ENCODE assay signal across 10 cellular contexts in genomic region chr9:121277518-121278275, GRCh38. TPM values are rescaled to one million over a fixed set of nuclear protein-coding genes. Genes with fewer than 3 reads are reported as not detected.
DNase-seq lines count a peak whose midpoint lies in the region; ATAC-seq and TF ChIP-seq lines count a peak whose summit lies in the region.
"Had no signal": no experiment of that assay in that cellular context is flagged by ENCODE, and none has a peak within 500 bp of the region (broad histone marks: within the 10 kb centered on the region; RNA-seq: fewer than 3 reads in every experiment).

No MANE protein-coding gene starts in this region.

- peak overlapping the region; percentile 35 for H3K9ac ChIP-seq in muscle layer of colon (ENCODE audit: low read length)

- H3K27ac ChIP-seq in RWPE2 (ENCODE audit: poor library complexity, severe bottlenecking): peak overlapping the region; percentile 93
- peak overlapping the region; percentile 60 to 100 (median 98) for H3K27ac ChIP-seq in dorsolateral prefrontal cortex
- H3K27ac ChIP-seq in muscle layer of colon (ENCODE audit: low read depth, low read length): peak overlapping the region; percentile 96

- no peak for DNase-seq in RWPE2 (ENCODE audit: low spot score)
- DNase-seq in dorsolateral prefrontal cortex: no peak
- no peak for DNase-seq in type B pancreatic cell (ENCODE audit: extremely low spot score, unreplicated experiment)
- no peak for DNase-seq in mucosa of descending colon
- no peak for DNase-seq in COLO668 (lab: John Stamatoyannopoulos, UW; ENCODE audit: unreplicated experiment)
- DNase-seq in germinal center (ENCODE audit: low spot score): no peak
- DNase-seq: NCI-H2171 treated with DMSO at 0.1 percent for 48 hours had no signal

- H3K4me1 ChIP-seq in RWPE2 (ENCODE audit: insufficient read depth, poor library complexity, severe bottlenecking) (peaks cover 46% of the 10 kb centered on the region), muscle layer of colon (ENCODE audit: insufficient read depth, low read length) (peaks cover 96% of the 10 kb centered on the region), mucosa of descending colon (ENCODE audit: low read depth) (peaks cover 46% of the 10 kb centered on the region)

- TF ChIP-seq CTCF in RWPE2 (IDR thresholded peaks at IDR 0.05; ENCODE audit: poor library complexity, severe bottlenecking): no peak
- TF ChIP-seq CTCF in dorsolateral prefrontal cortex (IDR thresholded peaks at IDR 0.05 in 54 of 56, conservative IDR thresholded peaks at IDR 0.05 in 2 of 56; ENCODE audit: low read depth in 1 of 56, partially characterized antibody in 56 of 56): no peak
- TF ChIP-seq CTCF in type B pancreatic cell (conservative IDR thresholded peaks at IDR 0.05): no peak
- TF ChIP-seq CTCF in mucosa of descending colon (IDR thresholded peaks at IDR 0.05): no peak

- no peak for ATAC-seq in RWPE2 (ENCODE audit: low read depth)
- no peak for ATAC-seq in mucosa of descending colon

- peak overlapping the region; percentile 73 for H3K27ac Mint-ChIP-seq in type B pancreatic cell

- H3K4me3 ChIP-seq in RWPE2 (ENCODE audit: severe bottlenecking) (no peak overlapping the region), dorsolateral prefrontal cortex (peak overlapping the region in 3 of 59 donors; percentile 3 to 17 (median 13)), muscle layer of colon (ENCODE audit: low read depth in 1 of 2, low read length in 2 of 2) (peak overlapping the region in 1 of 2 donors; percentile 30), mucosa of descending colon (no peak overlapping the region)
- H3K4me3 ChIP-seq: HAP-1 had no signal

- H3K36me3 Mint-ChIP-seq in type B pancreatic cell: no peaks in the 10 kb centered on the region

- H3K9me3 Mint-ChIP-seq in type B pancreatic cell: no peaks in the 10 kb centered on the region
- H3K9me3 Mint-ChIP-seq: stimulated activated memory B cell treated with anti-CD40 and anti-IgM and Interleukin-4, amounts not matched to agents 10 μg/mL and 1 μg/mL and 100 μg/mL, for 72 hours had no signal

- H3K9me3 ChIP-seq in RWPE2 (ENCODE audit: severe bottlenecking) (no peaks in the 10 kb centered on the region), muscle layer of colon (ENCODE audit: low read length) (no peaks in the 10 kb centered on the region), mucosa of descending colon (no peaks in the 10 kb centered on the region)
- H3K9me3 ChIP-seq: HAP-1 had no signal

- no peak overlapping the region for H3K4me3 Mint-ChIP-seq in type B pancreatic cell
- H3K4me3 Mint-ChIP-seq: stimulated activated memory B cell treated with anti-CD40 and anti-IgM and Interleukin-4, amounts not matched to agents 10 μg/mL and 1 μg/mL and 100 μg/mL, for 72 hours had no signal

- no peaks in the 10 kb centered on the region for H3K27me3 ChIP-seq in RWPE2 (ENCODE audit: insufficient read depth, poor library complexity, severe bottlenecking)
- no peaks in the 10 kb centered on the region for H3K27me3 ChIP-seq in dorsolateral prefrontal cortex
- H3K27me3 ChIP-seq in muscle layer of colon (ENCODE audit: control insufficient read depth in 1 of 2, insufficient read depth in 2 of 2, low read length in 2 of 2): no peaks in the 10 kb centered on the region

- intact Hi-C loops in dorsolateral prefrontal cortex (cut with DNase I) (loop anchor here (5.0 kb wide), 1 partner anchor 65 kb away; no protein-coding TSS in a partner anchor), mucosa of descending colon (cut with DNase I, micrococcal nuclease) (no loop called here)

- no peaks in the 10 kb centered on the region for H3K27me3 Mint-ChIP-seq in type B pancreatic cell
- H3K27me3 Mint-ChIP-seq: stimulated activated memory B cell treated with anti-CD40 and anti-IgM and Interleukin-4, amounts not matched to agents 10 μg/mL and 1 μg/mL and 100 μg/mL, for 72 hours had no signal

- peaks cover 44% of the 10 kb centered on the region for H3K4me1 Mint-ChIP-seq in type B pancreatic cell (ENCODE audit: unreplicated experiment)

- H3K36me3 ChIP-seq in RWPE2 (ENCODE audit: low read depth) (0 out of 2 replicates have a peak, but pooled peaks cover 6% of the 10 kb centered on the region), muscle layer of colon (ENCODE audit: insufficient read depth, low read length) (no peaks in the 10 kb centered on the region), mucosa of descending colon (ENCODE audit: low read depth) (no peaks in the 10 kb centered on the region)
- H3K36me3 ChIP-seq: HAP-1 had no signal

RNA-seq across cellular contexts. Expression of gene GSN, which starts 9.7 kb away (rescaled TPM):
- total RNA-seq in dorsolateral prefrontal cortex (100 to 1,000 TPM in 119 of 120 experiments, 10 to 100 TPM in 1; 88.2 to 740 (median 233) TPM), type B pancreatic cell (ENCODE audit: low replicate concordance) (80.0 and 159 TPM in 2 replicates), mucosa of descending colon (100 to 1,000 TPM; 443 to 952 (median 937) TPM)

Comparison
In these comparisons a context has a peak if more than half of its experiments do, and no peak if none do; other contexts are left out.
1. intact Hi-C loops: an anchor here in dorsolateral prefrontal cortex (5.0 kb wide); none called in mucosa of descending colon.